ENCODE assay signal across 12 cellular contexts in the genomic region with DNA sequence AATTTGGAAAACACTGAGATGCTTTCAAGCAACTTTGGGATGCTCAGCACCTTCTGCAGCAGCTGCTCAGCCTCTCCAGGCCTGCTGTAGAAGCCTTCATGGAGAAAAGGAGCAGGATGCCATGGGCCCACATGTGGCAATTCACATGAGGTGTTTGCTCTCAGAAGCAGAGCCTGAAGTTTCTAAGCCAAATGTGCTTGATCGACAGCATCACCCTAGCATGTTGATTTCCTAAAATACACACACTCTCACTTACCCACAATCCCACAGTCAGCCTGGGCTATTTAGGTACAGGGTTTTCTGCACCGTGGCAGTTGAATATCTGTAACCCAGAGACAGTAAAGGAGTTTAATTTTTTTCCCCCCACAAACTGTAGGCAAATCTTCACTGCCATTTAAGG.
DNase-seq lines count a peak whose midpoint lies in the region; ATAC-seq and TF ChIP-seq lines count a peak whose summit lies in the region.
"Had no signal": no experiment of that assay in that cellular context is flagged by ENCODE, and none has a peak within 500 bp of the region (broad histone marks: within the 10 kb centered on the region; RNA-seq: fewer than 3 reads in every experiment).

No MANE protein-coding gene starts in this region.

- no peaks in the 10 kb centered on the region for H3K9me3 ChIP-seq in body of pancreas
- no peaks in the 10 kb centered on the region for H3K9me3 ChIP-seq in gastrocnemius medialis
- H3K9me3 ChIP-seq: transverse colon had no signal

- TF ChIP-seq CTCF in body of pancreas (IDR thresholded peaks at IDR 0.05) (no peak), gastrocnemius medialis (IDR thresholded peaks at IDR 0.05 in 4 of 5, conservative IDR thresholded peaks at IDR 0.05 in 1 of 5) (no peak)

- DNase-seq in body of pancreas (peak; percentile 67 to 81 (median 78)), gastrocnemius medialis (no peak), kidney glomerular epithelial cell (lab: John Stamatoyannopoulos, UW) (no peak), DMS53 treated with DMSO at 0.1 percent for 48 hours (lab: John Stamatoyannopoulos, UW; ENCODE audit: unreplicated experiment) (no peak)
- DNase-seq: DMS153; HCEC 1CT; NCI-H1105; stimulated activated CD4-positive, alpha-beta T cell treated with anti-CD3 and anti-CD28 coated beads, Interleukin-2, amount 100 ng/mL, for 48 hours; transverse colon had no signal

- H3K4me1 ChIP-seq in body of pancreas: peaks cover 8% of the 10 kb centered on the region
- peaks cover 14 to 20% of the 10 kb centered on the region in 2 donors for H3K4me1 ChIP-seq in gastrocnemius medialis

- H3K27me3 ChIP-seq in body of pancreas (no peaks in the 10 kb centered on the region), gastrocnemius medialis (no peaks in the 10 kb centered on the region)
- H3K27me3 ChIP-seq: transverse colon had no signal

- TF ChIP-seq POLR2A in body of pancreas (IDR thresholded peaks at IDR 0.05) (no peak), gastrocnemius medialis (IDR thresholded peaks at IDR 0.05) (no peak)

- H3K36me3 ChIP-seq in body of pancreas (replicated peaks in 1 of 2; ENCODE audit: insufficient read depth in 1 of 2, low read depth in 2 of 2) (no peaks in the 10 kb centered on the region), gastrocnemius medialis (peaks cover 0 to 10% of the 10 kb centered on the region in 2 donors)

- ATAC-seq in GM18868 (IDR thresholded peaks at IDR 0.05; ENCODE audit: unreplicated experiment) (peak; percentile 56), HG03095 (IDR thresholded peaks at IDR 0.05; ENCODE audit: unreplicated experiment) (peak; percentile 42), body of pancreas (peak; percentile 82), gastrocnemius medialis (peak; percentile 64 to 81), GM18498 (IDR thresholded peaks at IDR 0.05; ENCODE audit: unreplicated experiment) (no peak)

- in situ Hi-C loops in gastrocnemius medialis (cut with MboI; ENCODE audit: low sequenced_read_pairs in 4 of 4): no loop called here

- H3K27ac ChIP-seq in body of pancreas (peak overlapping the region in 1 of 4 donors; percentile 13), gastrocnemius medialis (peak overlapping the region in 2 of 4 donors; percentile 2 to 35)

- H3K4me3 ChIP-seq in body of pancreas: no peak overlapping the region
- no peak overlapping the region for H3K4me3 ChIP-seq in gastrocnemius medialis
- H3K4me3 ChIP-seq: transverse colon had no signal

- intact Hi-C loops in body of pancreas (cut with DNase I): no loop called here
- intact Hi-C loops in gastrocnemius medialis (cut with DNase I; ENCODE audit: low total_unique reads): no loop called here

- WGBS in body of pancreas, 2 donors: 14 to 16% methylated on average over 2 of the region's 2 CpGs

Comparison
In these comparisons a context has a peak if more than half of its experiments do, and no peak if none do; other contexts are left out.
1. DNase-seq: peak in body of pancreas (4 of 4); none in gastrocnemius medialis (0 of 2), kidney glomerular epithelial cell (single experiment) and DMS53 treated with DMSO at 0.1 percent for 48 hours (single experiment).